In the genomic region with DNA sequence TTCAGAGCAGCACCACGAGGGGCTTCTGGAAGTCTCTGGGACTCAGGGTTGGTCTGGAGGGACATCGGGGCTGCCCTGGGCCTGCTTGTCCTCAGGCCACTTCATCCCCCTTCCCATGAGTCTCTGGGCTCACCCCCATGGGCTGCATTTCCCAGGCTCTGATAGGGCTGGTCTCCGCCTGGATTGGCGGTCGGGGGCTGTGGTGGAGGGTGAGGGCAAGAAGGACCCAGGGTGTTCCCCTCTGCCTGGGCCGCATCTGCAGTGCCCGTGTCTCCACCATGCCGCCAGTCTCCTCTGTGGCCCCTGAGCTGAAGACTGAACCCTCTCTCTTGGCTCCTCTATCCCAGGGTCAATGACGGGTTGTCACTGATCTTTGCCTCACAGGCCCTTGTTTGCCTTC, we compare ENCODE assay signal across 29 cellular contexts.
"Had no signal": no experiment of that assay in that cellular context is flagged by ENCODE, and none has a peak within 500 bp of the region (broad histone marks: within the 10 kb centered on the region; RNA-seq: fewer than 3 reads in every experiment).

No MANE protein-coding gene starts in this region.

- H3K27ac Mint-ChIP-seq: activated CD4-positive, alpha-beta T cell treated with anti-CD3 and anti-CD28 coated beads, Interleukin-2, amount 10 ng/mL, durations not matched to agents 7 days and 5 days; activated T-helper 1 cell treated with anti-CD3 and anti-CD28 coated beads, Interleukin-12 subunit alpha, Interleukin-12 subunit beta, Interleukin-2, Interleukin-4 antibody, amounts not matched to agents 30 ng/mL and 10 ng/mL and 1 ng/mL, durations not matched to agents 14 hours and 24 hours and 36 hours; nephron progenitor cell; progenitor cell of endocrine pancreas; stimulated activated memory B cell treated with anti-CD40 and anti-IgM and Interleukin-4, amounts not matched to agents 10 μg/mL and 1 μg/mL and 100 μg/mL, for 72 hours; stimulated activated naive CD8-positive, alpha-beta T cell treated with anti-CD3 and anti-CD28 coated beads, Interleukin-15, amount 100 ng/mL, for 72 hours had no signal

- FAIRE-seq: small intestine had no signal

- H3K4me1 Mint-ChIP-seq: activated CD4-positive, alpha-beta T cell treated with anti-CD3 and anti-CD28 coated beads, Interleukin-2, amount 10 ng/mL, durations not matched to agents 7 days and 5 days; naive B cell; nephron progenitor cell; stimulated activated memory B cell treated with anti-CD40 and anti-IgM and Interleukin-4, amounts not matched to agents 10 μg/mL and 1 μg/mL and 100 μg/mL, for 72 hours; stimulated activated naive CD8-positive, alpha-beta T cell treated with anti-CD3 and anti-CD28 coated beads, Interleukin-15, amount 100 ng/mL, for 72 hours had no signal

- H3K4me3 ChIP-seq: esophagus squamous epithelium, left ventricle myocardium inferior, ovary, sigmoid colon, upper lobe of left lung had no signal

- H3K9me3 ChIP-seq: esophagus squamous epithelium, sigmoid colon, upper lobe of left lung had no signal

- DNase-seq: activated CD4-positive, alpha-beta T cell treated with anti-CD3 and anti-CD28 coated beads, Interleukin-2, amount 10 ng/mL, durations not matched to agents 7 days and 5 days; activated CD4-positive, CD25-positive, alpha-beta regulatory T cell treated with anti-CD3 and anti-CD28 coated beads, Interleukin-2, amount 50 U/mL, for 72 hours; activated CD8-positive, alpha-beta memory T cell treated with anti-CD3 and anti-CD28 coated beads, Interleukin-2, amount 50 U/mL, for 4 hours; activated gamma-delta T cell treated with Interleukin-2 at 50 U/mL for 16 hours; activated naive CD4-positive, alpha-beta T cell treated with anti-CD3 and anti-CD28 coated beads, Interleukin-2, amount 50 U/mL, for 16 hours; activated T-cell treated with anti-CD3 and anti-CD28 coated beads, Interleukin-2, amount 50 U/mL, for 1 hour; amniotic stem cell; central memory CD4-positive, alpha-beta T cell; dermis blood vessel endothelial cell; effector CD4-positive, alpha-beta T cell; esophagus squamous epithelium; foreskin melanocyte; left ventricle myocardium inferior; mammary epithelial cell; naive B cell; nephron progenitor cell; ovary; sigmoid colon; small intestine; stimulated activated CD4-positive, alpha-beta T cell treated with anti-CD3 and anti-CD28 coated beads, Interleukin-1b, Interleukin-23, amount 100 ng/mL, for 48 hours; stimulated activated CD4-positive, alpha-beta T cell treated with anti-CD3 and anti-CD28 coated beads, Interleukin-4, amount 100 ng/mL, for 4 hours; stimulated activated CD8-positive, alpha-beta memory T cell treated with anti-CD3 and anti-CD28 coated beads, Interleukin-4, amount 100 ng/mL, for 48 hours; stimulated activated naive CD8-positive, alpha-beta T cell treated with anti-CD3 and anti-CD28 coated beads, Interleukin-15, amount 100 ng/mL, for 72 hours; substantia nigra; T-helper 2 cell had no signal

- H3K4me1 ChIP-seq: esophagus squamous epithelium, left ventricle myocardium inferior, sigmoid colon, upper lobe of left lung had no signal

- H3K36me3 Mint-ChIP-seq: naive B cell; stimulated activated memory B cell treated with anti-CD40 and anti-IgM and Interleukin-4, amounts not matched to agents 10 μg/mL and 1 μg/mL and 100 μg/mL, for 72 hours had no signal

- H3K4me3 Mint-ChIP-seq: activated CD4-positive, alpha-beta T cell treated with anti-CD3 and anti-CD28 coated beads, Interleukin-2, amount 10 ng/mL, durations not matched to agents 7 days and 5 days; activated T-helper 1 cell treated with anti-CD3 and anti-CD28 coated beads, Interleukin-12 subunit alpha, Interleukin-12 subunit beta, Interleukin-2, Interleukin-4 antibody, amounts not matched to agents 30 ng/mL and 10 ng/mL and 1 ng/mL, durations not matched to agents 14 hours and 24 hours and 36 hours; naive B cell; nephron progenitor cell; stimulated activated memory B cell treated with anti-CD40 and anti-IgM and Interleukin-4, amounts not matched to agents 10 μg/mL and 1 μg/mL and 100 μg/mL, for 72 hours; stimulated activated naive CD8-positive, alpha-beta T cell treated with anti-CD3 and anti-CD28 coated beads, Interleukin-15, amount 100 ng/mL, for 72 hours had no signal

- ATAC-seq: stimulated activated memory B cell treated with anti-CD40 and anti-IgM and Interleukin-4, amounts not matched to agents 10 μg/mL and 1 μg/mL and 100 μg/mL, for 72 hours; stimulated activated naive CD8-positive, alpha-beta T cell treated with anti-CD3 and anti-CD28 coated beads, Interleukin-15, amount 100 ng/mL, for 72 hours had no signal

- H3K27ac ChIP-seq: esophagus squamous epithelium, left ventricle myocardium inferior, ovary, sigmoid colon, upper lobe of left lung had no signal

- H3K9me3 Mint-ChIP-seq: activated CD4-positive, alpha-beta T cell treated with anti-CD3 and anti-CD28 coated beads, Interleukin-2, amount 10 ng/mL, durations not matched to agents 7 days and 5 days; activated T-helper 1 cell treated with anti-CD3 and anti-CD28 coated beads, Interleukin-12 subunit alpha, Interleukin-12 subunit beta, Interleukin-2, Interleukin-4 antibody, amounts not matched to agents 30 ng/mL and 10 ng/mL and 1 ng/mL, durations not matched to agents 14 hours and 24 hours and 36 hours; naive B cell; stimulated activated memory B cell treated with anti-CD40 and anti-IgM and Interleukin-4, amounts not matched to agents 10 μg/mL and 1 μg/mL and 100 μg/mL, for 72 hours; stimulated activated naive CD8-positive, alpha-beta T cell treated with anti-CD3 and anti-CD28 coated beads, Interleukin-15, amount 100 ng/mL, for 72 hours had no signal

- H3K36me3 ChIP-seq: esophagus squamous epithelium, left ventricle myocardium inferior, ovary, sigmoid colon, upper lobe of left lung had no signal
